ENCODE assay signal across 19 cellular contexts in the genomic region with DNA sequence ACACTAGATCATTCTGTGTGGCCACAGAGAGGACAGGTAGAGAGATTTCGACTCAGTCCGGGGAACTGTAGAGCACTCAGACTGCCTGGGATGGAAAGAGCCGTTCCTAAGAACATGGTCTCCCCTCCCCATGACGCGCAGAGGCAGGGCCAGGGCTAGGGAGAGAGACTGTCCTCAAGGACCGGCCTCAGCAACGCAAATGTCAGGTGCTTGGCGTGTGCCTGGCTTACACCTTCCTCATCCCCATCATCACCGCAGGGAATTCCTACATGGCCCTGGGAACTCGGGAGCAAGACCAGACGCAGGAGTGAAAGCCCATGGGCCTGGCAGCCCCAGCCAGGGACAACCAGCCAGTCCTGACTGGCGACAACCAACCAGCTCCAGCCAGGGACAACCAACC.
"Had no signal": no experiment of that assay in that cellular context is flagged by ENCODE, and none has a peak within 500 bp of the region (broad histone marks: within the 10 kb centered on the region; RNA-seq: fewer than 3 reads in every experiment).

No MANE protein-coding gene starts in this region.

- H3K4me3 Mint-ChIP-seq: activated CD4-positive, alpha-beta T cell treated with anti-CD3 and anti-CD28 coated beads, Interleukin-2, amount 10 ng/mL, durations not matched to agents 7 days and 5 days; activated naive CD8-positive, alpha-beta T cell treated with anti-CD3 and anti-CD28 coated beads for 36 hours; activated T-cell treated with anti-CD3 and anti-CD28 coated beads, Interleukin-2, amount 50 U/mL, for 72 hours had no signal

- H3K27ac ChIP-seq: dorsolateral prefrontal cortex, transverse colon had no signal

- ATAC-seq: activated T-cell treated with anti-CD3 and anti-CD28 coated beads, Interleukin-2, amount 50 U/mL, for 72 hours; esophagus mucosa; left colon had no signal

- H3K27me3 Mint-ChIP-seq: activated CD4-positive, alpha-beta T cell treated with anti-CD3 and anti-CD28 coated beads, Interleukin-2, amount 10 ng/mL, durations not matched to agents 7 days and 5 days had no signal

- H3K9me3 ChIP-seq: transverse colon had no signal

- H3K27me3 ChIP-seq: dorsolateral prefrontal cortex, transverse colon had no signal

- H3K9me3 Mint-ChIP-seq: activated CD4-positive, alpha-beta T cell treated with anti-CD3 and anti-CD28 coated beads, Interleukin-2, amount 10 ng/mL, durations not matched to agents 7 days and 5 days; activated naive CD8-positive, alpha-beta T cell treated with anti-CD3 and anti-CD28 coated beads for 36 hours; activated T-cell treated with anti-CD3 and anti-CD28 coated beads, Interleukin-2, amount 50 U/mL, for 72 hours; naive B cell had no signal

- H3K4me3 ChIP-seq: dorsolateral prefrontal cortex, transverse colon had no signal

- FAIRE-seq: bronchial epithelial cell had no signal

- DNase-seq: activated CD4-positive, alpha-beta T cell treated with anti-CD3 and anti-CD28 coated beads, Interleukin-2, amount 10 ng/mL, durations not matched to agents 7 days and 5 days; activated CD4-positive, CD25-positive, alpha-beta regulatory T cell; activated CD8-positive, alpha-beta memory T cell treated with anti-CD3 and anti-CD28 coated beads, Interleukin-2, amount 50 U/mL, for 48 hours; activated gamma-delta T cell treated with Interleukin-2 at 50 U/mL for 16 hours; activated naive CD8-positive, alpha-beta T cell treated with anti-CD3 and anti-CD28 coated beads for 36 hours; activated T-cell treated with anti-CD3 and anti-CD28 coated beads, Interleukin-2, amount 50 U/mL, for 72 hours; anterior cingulate cortex; left colon; naive B cell; retina; stimulated activated CD4-positive, alpha-beta T cell treated with anti-CD3 and anti-CD28 coated beads, Interleukin-15, amount 100 ng/mL, for 24 hours; stimulated activated CD4-positive, alpha-beta T cell treated with anti-CD3 and anti-CD28 coated beads, Interleukin-4, amount 100 ng/mL, for 1 hour; stimulated activated naive CD4-positive, alpha-beta T cell; substantia nigra; SW 1271; transverse colon had no signal

- H3K36me3 ChIP-seq: transverse colon had no signal

- H3K27ac Mint-ChIP-seq: activated CD4-positive, alpha-beta T cell treated with anti-CD3 and anti-CD28 coated beads, Interleukin-2, amount 10 ng/mL, durations not matched to agents 7 days and 5 days; activated naive CD8-positive, alpha-beta T cell treated with anti-CD3 and anti-CD28 coated beads for 36 hours; activated T-cell treated with anti-CD3 and anti-CD28 coated beads, Interleukin-2, amount 50 U/mL, for 72 hours had no signal

- H3K36me3 Mint-ChIP-seq: activated naive CD8-positive, alpha-beta T cell treated with anti-CD3 and anti-CD28 coated beads for 36 hours; naive B cell had no signal
